ENCODE assay signal across 8 cellular contexts in genomic region chr17:32484041-32484461, GRCh38. TPM values are rescaled to one million over a fixed set of nuclear protein-coding genes. Genes with fewer than 3 reads are reported as not detected.
A peak's percentile ranks its signal among the peaks of the same experiment; 100 is the strongest.
DNase-seq lines count a peak whose midpoint lies in the region; ATAC-seq and TF ChIP-seq lines count a peak whose summit lies in the region.

No MANE protein-coding gene starts in this region.

- H3K9me3 Mint-ChIP-seq in activated CD4-positive, alpha-beta T cell treated with anti-CD3 and anti-CD28 coated beads for 36 hours (ENCODE audit: low read depth) = no peaks in the 10 kb centered on the region
- no peaks in the 10 kb centered on the region for H3K9me3 Mint-ChIP-seq in stimulated activated memory B cell treated with anti-CD40 and anti-IgM and Interleukin-4, amounts not matched to agents 10 μg/mL and 1 μg/mL and 100 μg/mL, for 72 hours

- H3K9ac ChIP-seq in iPS-20b (ENCODE audit: low read depth, low read length) = peak overlapping the region; percentile 6; the same call in 1 of the 2 replicates

- H3K27me3 Mint-ChIP-seq in activated CD4-positive, alpha-beta T cell treated with anti-CD3 and anti-CD28 coated beads for 36 hours = no peaks in the 10 kb centered on the region
- no peaks in the 10 kb centered on the region for H3K27me3 Mint-ChIP-seq in stimulated activated memory B cell treated with anti-CD40 and anti-IgM and Interleukin-4, amounts not matched to agents 10 μg/mL and 1 μg/mL and 100 μg/mL, for 72 hours

- peaks cover 4% of the 10 kb centered on the region; the same call in 1 of the 2 replicates for H3K27me3 ChIP-seq in iPS-20b (ENCODE audit: insufficient read depth, low read length)

- intact Hi-C loops in activated CD4-positive, alpha-beta T cell treated with anti-CD3 and anti-CD28 coated beads for 36 hours (cut with DNase I, micrococcal nuclease) = no loop called here

- no peak for ATAC-seq in activated CD4-positive, alpha-beta T cell treated with anti-CD3 and anti-CD28 coated beads for 36 hours
- ATAC-seq in stimulated activated memory B cell treated with anti-CD40 and anti-IgM and Interleukin-4, amounts not matched to agents 10 μg/mL and 1 μg/mL and 100 μg/mL, for 72 hours = no peak

- peaks cover 11% of the 10 kb centered on the region for H3K4me1 ChIP-seq in iPS-20b (ENCODE audit: insufficient read depth, low read length)

- peaks cover 39% of the 10 kb centered on the region for H3K36me3 Mint-ChIP-seq in activated CD4-positive, alpha-beta T cell treated with anti-CD3 and anti-CD28 coated beads for 36 hours (ENCODE audit: low read depth)
- peaks cover 29% of the 10 kb centered on the region for H3K36me3 Mint-ChIP-seq in stimulated activated memory B cell treated with anti-CD40 and anti-IgM and Interleukin-4, amounts not matched to agents 10 μg/mL and 1 μg/mL and 100 μg/mL, for 72 hours

- no peak for TF ChIP-seq CTCF in VCaP (conservative IDR thresholded peaks at IDR 0.05)

- peaks cover 50% of the 10 kb centered on the region for H3K36me3 ChIP-seq in iPS-20b (ENCODE audit: insufficient read depth, low read depth, low read length)

- peak overlapping the region; percentile 100 for H3K27ac ChIP-seq in VCaP
- H3K27ac ChIP-seq in iPS-20b (ENCODE audit: low read length) = peak overlapping the region; percentile 1

- POLR2A ChIA-PET in activated CD4-positive, alpha-beta T cell treated with anti-CD3 and anti-CD28 coated beads for 36 hours (lab: Charles Lee) = interaction anchor here (0.6 to 1.6 kb wide), 3 partner anchors 11 to 95 kb away, joined by 3 to 6 read pairs (median 4); no protein-coding TSS in a partner anchor

- peak overlapping the region; percentile 17 for H3K27ac Mint-ChIP-seq in activated CD4-positive, alpha-beta T cell treated with anti-CD3 and anti-CD28 coated beads for 36 hours
- peak overlapping the region; percentile 11 for H3K27ac Mint-ChIP-seq in stimulated activated memory B cell treated with anti-CD40 and anti-IgM and Interleukin-4, amounts not matched to agents 10 μg/mL and 1 μg/mL and 100 μg/mL, for 72 hours

- DNase-seq in activated CD4-positive, alpha-beta T cell treated with anti-CD3 and anti-CD28 coated beads for 36 hours = peak; percentile 7
- no peak for DNase-seq in activated CD4-positive, alpha-beta T cell treated with anti-CD3 and anti-CD28 coated beads for 48 hours
- DNase-seq in glomerular visceral epithelial cell (ENCODE audit: extremely low spot score) (no peak), GOT3 (lab: John Stamatoyannopoulos, UW) (no peak), SW 1271 (lab: John Stamatoyannopoulos, UW) (no peak)

- CTCF ChIA-PET in activated CD4-positive, alpha-beta T cell treated with anti-CD3 and anti-CD28 coated beads for 36 hours (lab: Charles Lee) = interaction anchor here (0.6 to 6.6 kb wide), 23 partner anchors 8 to 517 kb away, joined by 3 to 67 read pairs (median 4); partner anchors contain the start of genes MYO1D and PSMD11

- H3K9me3 ChIP-seq in iPS-20b (ENCODE audit: insufficient read depth, low read depth, low read length) = no peaks in the 10 kb centered on the region

- H3K4me1 Mint-ChIP-seq in activated CD4-positive, alpha-beta T cell treated with anti-CD3 and anti-CD28 coated beads for 36 hours = peaks cover 27% of the 10 kb centered on the region
- peaks cover 28% of the 10 kb centered on the region for H3K4me1 Mint-ChIP-seq in stimulated activated memory B cell treated with anti-CD40 and anti-IgM and Interleukin-4, amounts not matched to agents 10 μg/mL and 1 μg/mL and 100 μg/mL, for 72 hours

- H3K4me3 ChIP-seq in iPS-20b (ENCODE audit: low read length) = no peak overlapping the region

- peak overlapping the region; percentile 7 for H3K4me3 Mint-ChIP-seq in activated CD4-positive, alpha-beta T cell treated with anti-CD3 and anti-CD28 coated beads for 36 hours
- H3K4me3 Mint-ChIP-seq in stimulated activated memory B cell treated with anti-CD40 and anti-IgM and Interleukin-4, amounts not matched to agents 10 μg/mL and 1 μg/mL and 100 μg/mL, for 72 hours = no peak overlapping the region

RNA-seq across cellular contexts. Expression of gene CDK5R1, which starts 2.7 kb away (rescaled TPM):
- 10 to 100 TPM; 15.3 to 15.4 TPM for total RNA-seq in activated CD4-positive, alpha-beta T cell treated with anti-CD3 and anti-CD28 coated beads for 36 hours

RNA-seq across cellular contexts. Expression of gene PSMD11, which starts 39.7 kb away (rescaled TPM):
- 100 to 1,000 TPM; 109 to 135 TPM for total RNA-seq in activated CD4-positive, alpha-beta T cell treated with anti-CD3 and anti-CD28 coated beads for 36 hours
